In the genomic region with DNA sequence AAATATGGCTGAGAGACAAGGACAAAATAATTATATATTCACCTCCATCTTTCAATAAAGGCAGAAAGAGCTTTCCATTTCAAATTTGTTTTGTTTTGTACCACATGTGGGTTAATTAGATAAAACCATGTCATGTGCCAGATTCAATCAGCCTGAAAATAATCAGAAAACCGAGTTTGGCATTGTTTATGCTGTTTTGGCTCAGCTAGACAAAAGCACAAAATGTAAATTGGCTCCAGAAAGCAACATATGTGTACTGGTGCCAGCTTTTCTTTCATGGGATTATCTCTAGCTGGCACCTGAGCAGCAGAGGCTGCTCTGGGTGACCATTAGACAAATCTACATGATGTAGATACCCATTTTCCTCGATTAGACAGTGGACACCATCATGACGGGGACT, we compare ENCODE assay signal across 24 cellular contexts. TPM values are rescaled to one million over a fixed set of nuclear protein-coding genes. Genes with fewer than 3 reads are reported as not detected.
"Had no signal": no experiment of that assay in that cellular context is flagged by ENCODE, and none has a peak within 500 bp of the region (broad histone marks: within the 10 kb centered on the region; RNA-seq: fewer than 3 reads in every experiment).

No MANE protein-coding gene starts in this region.

- H3K27me3 ChIP-seq: heart right ventricle, right lobe of liver had no signal

- DNase-seq: activated B cell treated with CpG ODN at 0.5 μM for 24 hours; activated CD4-positive, alpha-beta T cell treated with anti-CD3 and anti-CD28 coated beads for 36 hours; activated CD4-positive, alpha-beta T cell treated with anti-CD3 and anti-CD28 coated beads, Interleukin-2, amount 50 U/mL, for 4 hours; activated CD8-positive, alpha-beta memory T cell treated with anti-CD3 and anti-CD28 coated beads for 24 hours; activated CD8-positive, alpha-beta memory T cell treated with anti-CD3 and anti-CD28 coated beads, Interleukin-2, amount 50 U/mL, for 4 hours; activated T-cell treated with anti-CD3 and anti-CD28 coated beads, Interleukin-2, amount 50 U/mL, for 24 hours; cerebellar nuclear complex; cortex of kidney; endodermal cell; heart right ventricle; islet precursor cell; left cardiac atrium; mesenchymal stem cell; naive B cell; nucleus accumbens; right lobe of liver; stimulated activated CD4-positive, alpha-beta T cell treated with anti-CD3 and anti-CD28 coated beads, Interleukin-2, amount 100 ng/mL, for 24 hours; stimulated activated CD8-positive, alpha-beta memory T cell treated with anti-CD3 and anti-CD28 coated beads, Interleukin-4, amount 100 ng/mL, for 48 hours; stimulated activated naive B cell treated with anti-CD40 and anti-IgM and Interleukin-4, amounts not matched to agents 10 μg/mL and 1 μg/mL and 100 μg/mL, for 72 hours; T-helper 17 cell had no signal

- H3K4me3 ChIP-seq: heart right ventricle, right lobe of liver, skin epidermis, thoracic aorta had no signal

- ATAC-seq: activated CD4-positive, alpha-beta T cell treated with anti-CD3 and anti-CD28 coated beads for 36 hours; activated T-helper 17 cell treated with anti-CD3 and anti-CD28 coated beads, Interleukin-2, amount 50 U/mL, for 72 hours; heart right ventricle; left cardiac atrium; right lobe of liver; stimulated activated naive B cell treated with anti-CD40 and anti-IgM and Interleukin-4, amounts not matched to agents 10 μg/mL and 1 μg/mL and 100 μg/mL, for 72 hours; T-helper 17 cell had no signal

- H3K27ac ChIP-seq: heart right ventricle, right lobe of liver, skin epidermis, thoracic aorta had no signal

- H3K9me3 ChIP-seq: heart right ventricle, right lobe of liver, thoracic aorta had no signal

- H3K36me3 ChIP-seq: heart right ventricle, right lobe of liver, thoracic aorta had no signal

- H3K4me1 ChIP-seq: heart right ventricle, right lobe of liver had no signal

RNA-seq across cellular contexts. Expression of gene EPSTI1, which starts 22.1 kb away (rescaled TPM):
- polyA plus RNA-seq: neural cell had no signal
